2 cellular contexts compared by ENCODE assay signal in the genomic region with DNA sequence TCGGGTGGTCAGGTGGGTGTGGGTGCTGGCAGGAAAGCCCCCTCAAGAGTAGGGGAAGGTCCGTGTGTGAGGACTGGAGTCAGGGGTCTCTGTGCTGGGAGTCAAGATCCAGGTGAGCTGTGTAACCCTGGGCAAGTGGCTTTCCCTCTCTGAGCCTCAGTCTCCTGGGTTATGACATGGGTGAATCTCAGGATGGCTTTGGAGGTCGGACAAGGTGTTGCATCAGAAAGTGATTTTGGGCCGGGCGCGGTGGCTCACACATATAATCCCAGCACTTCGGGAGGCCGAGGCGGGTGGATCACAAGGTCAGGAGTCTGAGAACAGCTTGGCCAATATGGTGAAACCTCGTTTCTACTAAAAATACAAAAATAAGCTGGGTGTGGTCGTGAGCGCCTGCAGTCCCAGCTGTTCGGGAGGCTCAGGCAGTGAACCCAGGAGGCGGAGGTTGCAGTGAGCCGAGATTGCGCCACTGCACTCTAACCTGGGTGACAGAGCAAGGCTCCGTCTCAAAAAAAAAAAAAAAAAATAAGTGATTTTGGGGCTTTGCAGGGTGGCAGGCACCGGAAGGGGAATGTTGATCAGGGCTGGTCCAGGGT.
TF ChIP-seq lines count a peak whose summit lies in the region.

No MANE protein-coding gene starts in this region.

TF ChIP-seq in GM23338, 12 proteins besides CTCF, POLR2A, EP300 and RAD21 (continues in another document):
- TF ChIP-seq, protein P1, sequence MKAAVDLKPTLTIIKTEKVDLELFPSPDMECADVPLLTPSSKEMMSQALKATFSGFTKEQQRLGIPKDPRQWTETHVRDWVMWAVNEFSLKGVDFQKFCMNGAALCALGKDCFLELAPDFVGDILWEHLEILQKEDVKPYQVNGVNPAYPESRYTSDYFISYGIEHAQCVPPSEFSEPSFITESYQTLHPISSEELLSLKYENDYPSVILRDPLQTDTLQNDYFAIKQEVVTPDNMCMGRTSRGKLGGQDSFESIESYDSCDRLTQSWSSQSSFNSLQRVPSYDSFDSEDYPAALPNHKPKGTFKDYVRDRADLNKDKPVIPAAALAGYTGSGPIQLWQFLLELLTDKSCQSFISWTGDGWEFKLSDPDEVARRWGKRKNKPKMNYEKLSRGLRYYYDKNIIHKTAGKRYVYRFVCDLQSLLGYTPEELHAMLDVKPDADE (IDR thresholded peaks at IDR 0.05), result no peak
- TF ChIP-seq ZNF331 (CRISPR knock-in tag; IDR thresholded peaks at IDR 0.05; ENCODE audit: low read depth) (no peak), EZH2phosphoT487 (IDR thresholded peaks at IDR 0.05; ENCODE audit: unreplicated experiment) (no peak), ZNF114 (CRISPR knock-in tag; IDR thresholded peaks at IDR 0.05) (no peak), EZH2 (IDR thresholded peaks at IDR 0.05; ENCODE audit: low read depth, unreplicated experiment) (no peak), CREB1 (CRISPR knock-in tag; IDR thresholded peaks at IDR 0.05; ENCODE audit: low read depth) (no peak), POLR2AphosphoS5 (IDR thresholded peaks at IDR 0.05; ENCODE audit: low read depth) (no peak), NANOG (IDR thresholded peaks at IDR 0.05; ENCODE audit: borderline replicate concordance) (no peak), STAT1 (IDR thresholded peaks at IDR 0.05; ENCODE audit: unreplicated experiment) (no peak)
- TF ChIP-seq, protein P2, sequence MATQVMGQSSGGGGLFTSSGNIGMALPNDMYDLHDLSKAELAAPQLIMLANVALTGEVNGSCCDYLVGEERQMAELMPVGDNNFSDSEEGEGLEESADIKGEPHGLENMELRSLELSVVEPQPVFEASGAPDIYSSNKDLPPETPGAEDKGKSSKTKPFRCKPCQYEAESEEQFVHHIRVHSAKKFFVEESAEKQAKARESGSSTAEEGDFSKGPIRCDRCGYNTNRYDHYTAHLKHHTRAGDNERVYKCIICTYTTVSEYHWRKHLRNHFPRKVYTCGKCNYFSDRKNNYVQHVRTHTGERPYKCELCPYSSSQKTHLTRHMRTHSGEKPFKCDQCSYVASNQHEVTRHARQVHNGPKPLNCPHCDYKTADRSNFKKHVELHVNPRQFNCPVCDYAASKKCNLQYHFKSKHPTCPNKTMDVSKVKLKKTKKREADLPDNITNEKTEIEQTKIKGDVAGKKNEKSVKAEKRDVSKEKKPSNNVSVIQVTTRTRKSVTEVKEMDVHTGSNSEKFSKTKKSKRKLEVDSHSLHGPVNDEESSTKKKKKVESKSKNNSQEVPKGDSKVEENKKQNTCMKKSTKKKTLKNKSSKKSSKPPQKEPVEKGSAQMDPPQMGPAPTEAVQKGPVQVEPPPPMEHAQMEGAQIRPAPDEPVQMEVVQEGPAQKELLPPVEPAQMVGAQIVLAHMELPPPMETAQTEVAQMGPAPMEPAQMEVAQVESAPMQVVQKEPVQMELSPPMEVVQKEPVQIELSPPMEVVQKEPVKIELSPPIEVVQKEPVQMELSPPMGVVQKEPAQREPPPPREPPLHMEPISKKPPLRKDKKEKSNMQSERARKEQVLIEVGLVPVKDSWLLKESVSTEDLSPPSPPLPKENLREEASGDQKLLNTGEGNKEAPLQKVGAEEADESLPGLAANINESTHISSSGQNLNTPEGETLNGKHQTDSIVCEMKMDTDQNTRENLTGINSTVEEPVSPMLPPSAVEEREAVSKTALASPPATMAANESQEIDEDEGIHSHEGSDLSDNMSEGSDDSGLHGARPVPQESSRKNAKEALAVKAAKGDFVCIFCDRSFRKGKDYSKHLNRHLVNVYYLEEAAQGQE (IDR thresholded peaks at IDR 0.05; ENCODE audit: unreplicated experiment), result no peak

TF ChIP-seq in K562, 482 proteins besides CTCF, POLR2A, EP300 and RAD21:
- TF ChIP-seq MAFF (IDR thresholded peaks at IDR 0.05; ENCODE audit: low read length) (no peak), BCOR (IDR thresholded peaks at IDR 0.05) (peak; percentile 81), KDM1A (IDR thresholded peaks at IDR 0.05) (peak in 1 of 2 experiments; percentile 30; a peak in 1 of 4 replicates), HDAC2 (IDR thresholded peaks at IDR 0.05) (peak; percentile 60; the same call in 1 of the 2 replicates), SREBF1 (IDR thresholded peaks at IDR 0.05; ENCODE audit: borderline replicate concordance, low read depth, low read length) (no peak), CEBPB (tag; IDR thresholded peaks at IDR 0.05) (0 out of 2 replicates have a peak, but pooled peaks have one; percentile 29), TRIM24 (IDR thresholded peaks at IDR 0.05) (peak in 1 of 2 experiments; percentile 21; a peak in 1 of 4 replicates), ZKSCAN8 (CRISPR knock-in tag; IDR thresholded peaks at IDR 0.05) (no peak), CEBPG (CRISPR knock-in tag; IDR thresholded peaks at IDR 0.05) (peak; percentile 76), CEBPG (tag; conservative IDR thresholded peaks at IDR 0.05 in 1 of 2, IDR thresholded peaks at IDR 0.05 in 1 of 2) (peak; percentile 5 to 75; a peak in 2 of 4 replicates), ZBTB7A (IDR thresholded peaks at IDR 0.05; ENCODE audit: borderline replicate concordance, control insufficient read depth, low read depth, low read length) (no peak), RBM25 (IDR thresholded peaks at IDR 0.05; ENCODE audit: low read depth, low read length, severe bottlenecking) (peak; percentile 69), IRF2 (CRISPR knock-in tag; IDR thresholded peaks at IDR 0.05) (no peak), ZFP36 (IDR thresholded peaks at IDR 0.05; ENCODE audit: low read depth, low read length, partially characterized antibody) (peak; percentile 61)
- TF ChIP-seq, protein P3, sequence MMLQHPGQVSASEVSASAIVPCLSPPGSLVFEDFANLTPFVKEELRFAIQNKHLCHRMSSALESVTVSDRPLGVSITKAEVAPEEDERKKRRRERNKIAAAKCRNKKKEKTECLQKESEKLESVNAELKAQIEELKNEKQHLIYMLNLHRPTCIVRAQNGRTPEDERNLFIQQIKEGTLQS (IDR thresholded peaks at IDR 0.05), result peak; percentile 67
- TF ChIP-seq, protein P3 (CRISPR knock-in tag; conservative IDR thresholded peaks at IDR 0.05), result no peak
- TF ChIP-seq, protein P4, sequence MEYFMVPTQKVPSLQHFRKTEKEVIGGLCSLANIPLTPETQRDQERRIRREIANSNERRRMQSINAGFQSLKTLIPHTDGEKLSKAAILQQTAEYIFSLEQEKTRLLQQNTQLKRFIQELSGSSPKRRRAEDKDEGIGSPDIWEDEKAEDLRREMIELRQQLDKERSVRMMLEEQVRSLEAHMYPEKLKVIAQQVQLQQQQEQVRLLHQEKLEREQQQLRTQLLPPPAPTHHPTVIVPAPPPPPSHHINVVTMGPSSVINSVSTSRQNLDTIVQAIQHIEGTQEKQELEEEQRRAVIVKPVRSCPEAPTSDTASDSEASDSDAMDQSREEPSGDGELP (CRISPR knock-in tag; IDR thresholded peaks at IDR 0.05; ENCODE audit: borderline replicate concordance), result peak; percentile 39; the same call in 1 of the 2 replicates
